10 cellular contexts compared by ENCODE assay signal in genomic region chr9:114869845-114870244, GRCh38.
DNase-seq lines count a peak whose midpoint lies in the region; ATAC-seq and TF ChIP-seq lines count a peak whose summit lies in the region.
"Had no signal": no experiment of that assay in that cellular context is flagged by ENCODE, and none has a peak within 500 bp of the region (broad histone marks: within the 10 kb centered on the region; RNA-seq: fewer than 3 reads in every experiment).

No MANE protein-coding gene starts in this region.

- CTCF ChIA-PET in activated CD8-positive, alpha-beta T cell treated with anti-CD3 and anti-CD28 coated beads, Interleukin-2, amount 10 ng/mL, durations not matched to agents 7 days and 5 days (lab: Charles Lee): interaction anchor here (0.6 to 2.3 kb wide), 3 partner anchors 11 to 189 kb away, joined by 3 to 5 read pairs (median 4); no protein-coding TSS in a partner anchor

- peaks cover 49% of the 10 kb centered on the region for H3K9me3 Mint-ChIP-seq in activated CD8-positive, alpha-beta T cell treated with anti-CD3 and anti-CD28 coated beads, Interleukin-2, amount 10 ng/mL, durations not matched to agents 7 days and 5 days (ENCODE audit: insufficient read depth)
- peaks cover 4 to 33% (median 13%) of the 10 kb centered on the region in 7 donors for H3K9me3 Mint-ChIP-seq in naive B cell

- H3K4me3 Mint-ChIP-seq in activated CD8-positive, alpha-beta T cell treated with anti-CD3 and anti-CD28 coated beads, Interleukin-2, amount 10 ng/mL, durations not matched to agents 7 days and 5 days: no peak overlapping the region
- H3K4me3 Mint-ChIP-seq in naive B cell: peak overlapping the region in 6 of 8 donors; percentile 16 to 64 (median 46)

- peak; percentile 26 for DNase-seq in NCI-H2171 treated with DMSO at 0.1 percent for 48 hours (lab: John Stamatoyannopoulos, UW)
- no peak for DNase-seq in NCI-H2171 (lab: John Stamatoyannopoulos, UW)
- peak; percentile 64 for DNase-seq in NCI-H2029 (lab: John Stamatoyannopoulos, UW)
- peak; percentile 56 for DNase-seq in activated CD8-positive, alpha-beta T cell treated with anti-CD3 and anti-CD28 coated beads, Interleukin-2, amount 10 ng/mL, durations not matched to agents 7 days and 5 days
- DNase-seq in naive B cell: no peak
- DNase-seq in stimulated activated CD4-positive, alpha-beta T cell treated with anti-CD3 and anti-CD28 coated beads, Interleukin-4, amount 100 ng/mL, for 1 hour: no peak
- DNase-seq in C1 segment of cervical spinal cord (lab: John Stamatoyannopoulos, UW): no peak
- DNase-seq: NCI-H345; stimulated activated CD8-positive, alpha-beta memory T cell treated with anti-CD3 and anti-CD28 coated beads, Interleukin-4, amount 100 ng/mL, for 48 hours had no signal

- H3K4me1 Mint-ChIP-seq in activated CD8-positive, alpha-beta T cell treated with anti-CD3 and anti-CD28 coated beads, Interleukin-2, amount 10 ng/mL, durations not matched to agents 7 days and 5 days (ENCODE audit: low read depth): peaks cover 35% of the 10 kb centered on the region
- H3K4me1 Mint-ChIP-seq in naive B cell: peaks cover 9 to 15% (median 11%) of the 10 kb centered on the region in 3 donors

- H3K27me3 Mint-ChIP-seq in activated CD8-positive, alpha-beta T cell treated with anti-CD3 and anti-CD28 coated beads, Interleukin-2, amount 10 ng/mL, durations not matched to agents 7 days and 5 days (ENCODE audit: low read depth): no peaks in the 10 kb centered on the region
- peaks cover 0 to 5% (median 0%) of the 10 kb centered on the region in 3 donors for H3K27me3 Mint-ChIP-seq in naive B cell

- H3K36me3 Mint-ChIP-seq in activated CD8-positive, alpha-beta T cell treated with anti-CD3 and anti-CD28 coated beads, Interleukin-2, amount 10 ng/mL, durations not matched to agents 7 days and 5 days (ENCODE audit: low read depth): peaks cover 56% of the 10 kb centered on the region
- peaks cover 7 to 12% of the 10 kb centered on the region in 2 donors for H3K36me3 Mint-ChIP-seq in naive B cell

- ATAC-seq in activated CD8-positive, alpha-beta T cell treated with anti-CD3 and anti-CD28 coated beads, Interleukin-2, amount 10 ng/mL, durations not matched to agents 7 days and 5 days: no peak
- no peak for ATAC-seq in naive B cell (ENCODE audit: low read depth in 2 of 2)
- no peak for ATAC-seq in SK-N-SH treated with all-trans-retinoic acid at 6 μM for 48 hours

- H3K27ac Mint-ChIP-seq in activated CD8-positive, alpha-beta T cell treated with anti-CD3 and anti-CD28 coated beads, Interleukin-2, amount 10 ng/mL, durations not matched to agents 7 days and 5 days: peak overlapping the region; percentile 81
- H3K27ac Mint-ChIP-seq in naive B cell: no peak overlapping the region

- POLR2A ChIA-PET in activated CD8-positive, alpha-beta T cell treated with anti-CD3 and anti-CD28 coated beads, Interleukin-2, amount 10 ng/mL, durations not matched to agents 7 days and 5 days (lab: Charles Lee): interaction anchor here (0.7 kb wide), 1 partner anchor 151 kb away, joined by 3 read pairs; no protein-coding TSS in a partner anchor

TF ChIP-seq in SK-N-SH treated with all-trans-retinoic acid at 6 μM for 48 hours, 23 proteins besides CTCF, POLR2A, EP300 and RAD21:
- TF ChIP-seq ISL1 (CRISPR knock-in tag; IDR thresholded peaks at IDR 0.05): no peak
- TF ChIP-seq BACH2 (CRISPR knock-in tag; IDR thresholded peaks at IDR 0.05; ENCODE audit: borderline replicate concordance): no peak
- TF ChIP-seq PPARA (CRISPR knock-in tag; IDR thresholded peaks at IDR 0.05; ENCODE audit: borderline replicate concordance): no peak
- TF ChIP-seq ZC3H10 (CRISPR knock-in tag; IDR thresholded peaks at IDR 0.05): no peak
- TF ChIP-seq OSR1 (CRISPR knock-in tag; IDR thresholded peaks at IDR 0.05): no peak
- no peak for TF ChIP-seq ZNF565 (CRISPR knock-in tag; conservative IDR thresholded peaks at IDR 0.05; ENCODE audit: low read depth)

Comparison
In these comparisons a context has a peak if more than half of its experiments do, and no peak if none do; other contexts are left out.
1. DNase-seq: peak in NCI-H2171 treated with DMSO at 0.1 percent for 48 hours (single experiment), NCI-H2029 (single experiment) and activated CD8-positive, alpha-beta T cell treated with anti-CD3 and anti-CD28 coated beads, Interleukin-2, amount 10 ng/mL, durations not matched to agents 7 days and 5 days (single experiment); none in NCI-H2171 (single experiment), naive B cell (single experiment), stimulated activated CD4-positive, alpha-beta T cell treated with anti-CD3 and anti-CD28 coated beads, Interleukin-4, amount 100 ng/mL, for 1 hour (single experiment) and C1 segment of cervical spinal cord (0 of 14).